In genomic region chr11:95444309-95445202, GRCh38 we compare ENCODE assay signal across 15 cellular contexts.
"Had no signal": no experiment of that assay in that cellular context is flagged by ENCODE, and none has a peak within 500 bp of the region (broad histone marks: within the 10 kb centered on the region; RNA-seq: fewer than 3 reads in every experiment).

No MANE protein-coding gene starts in this region.

- H3K4me3 Mint-ChIP-seq: activated CD8-positive, alpha-beta memory T cell treated with anti-CD3 and anti-CD28 coated beads, Interleukin-2, amount 10 ng/mL, durations not matched to agents 7 days and 5 days; activated naive CD4-positive, alpha-beta T cell treated with anti-CD3 and anti-CD28 coated beads, Interleukin-2, amount 50 U/mL, for 24 hours; activated T-cell treated with anti-CD3 and anti-CD28 coated beads, Interleukin-2, amount 50 U/mL, for 24 hours; central memory CD8-positive, alpha-beta T cell had no signal

- H3K36me3 ChIP-seq: esophagus squamous epithelium, left lung, thyroid gland, vagina had no signal

- H3K27ac ChIP-seq: esophagus squamous epithelium, left lung, parathyroid adenoma, thyroid gland, vagina had no signal

- H3K79me2 ChIP-seq: parathyroid adenoma had no signal

- H3K27ac Mint-ChIP-seq: activated CD8-positive, alpha-beta memory T cell treated with anti-CD3 and anti-CD28 coated beads, Interleukin-2, amount 10 ng/mL, durations not matched to agents 7 days and 5 days; activated naive CD4-positive, alpha-beta T cell treated with anti-CD3 and anti-CD28 coated beads, Interleukin-2, amount 50 U/mL, for 24 hours; activated T-cell treated with anti-CD3 and anti-CD28 coated beads, Interleukin-2, amount 50 U/mL, for 24 hours had no signal

- ATAC-seq: activated CD8-positive, alpha-beta memory T cell treated with anti-CD3 and anti-CD28 coated beads, Interleukin-2, amount 10 ng/mL, durations not matched to agents 7 days and 5 days; left lung had no signal

- H3K9me3 Mint-ChIP-seq: central memory CD8-positive, alpha-beta T cell had no signal

- H3K4me1 ChIP-seq: left lung, parathyroid adenoma, thyroid gland, vagina had no signal

- H3K36me3 Mint-ChIP-seq: activated CD8-positive, alpha-beta memory T cell treated with anti-CD3 and anti-CD28 coated beads, Interleukin-2, amount 10 ng/mL, durations not matched to agents 7 days and 5 days; memory B cell had no signal

- H3K9me3 ChIP-seq: esophagus squamous epithelium, left lung, thyroid gland, vagina had no signal

- H3K4me1 Mint-ChIP-seq: central memory CD8-positive, alpha-beta T cell had no signal

- H2AFZ ChIP-seq: parathyroid adenoma had no signal

- DNase-seq: activated CD4-positive, alpha-beta T cell treated with anti-CD3 and anti-CD28 coated beads, Interleukin-2, amount 50 U/mL, for 48 hours; activated CD8-positive, alpha-beta memory T cell treated with anti-CD3 and anti-CD28 coated beads, Interleukin-2, amount 10 ng/mL, durations not matched to agents 7 days and 5 days; activated effector memory CD4-positive, alpha-beta T cell treated with Interleukin-2 at 50 U/mL for 16 hours; activated T-cell treated with anti-CD3 and anti-CD28 coated beads, Interleukin-2, amount 50 U/mL, for 24 hours; esophagus squamous epithelium; foreskin fibroblast; islet precursor cell; left lung; small intestine; thyroid gland had no signal

- H3K4me3 ChIP-seq: esophagus squamous epithelium, left lung, thyroid gland, vagina had no signal

- H3K9ac ChIP-seq: parathyroid adenoma had no signal

- H3K27me3 ChIP-seq: left lung, thyroid gland, vagina had no signal

- H3K27me3 Mint-ChIP-seq: activated CD8-positive, alpha-beta memory T cell treated with anti-CD3 and anti-CD28 coated beads, Interleukin-2, amount 10 ng/mL, durations not matched to agents 7 days and 5 days; activated naive CD4-positive, alpha-beta T cell treated with anti-CD3 and anti-CD28 coated beads, Interleukin-2, amount 50 U/mL, for 24 hours; activated T-cell treated with anti-CD3 and anti-CD28 coated beads, Interleukin-2, amount 50 U/mL, for 24 hours; memory B cell had no signal
